Comparison of ENCODE assay signal across 11 cellular contexts in the genomic region with DNA sequence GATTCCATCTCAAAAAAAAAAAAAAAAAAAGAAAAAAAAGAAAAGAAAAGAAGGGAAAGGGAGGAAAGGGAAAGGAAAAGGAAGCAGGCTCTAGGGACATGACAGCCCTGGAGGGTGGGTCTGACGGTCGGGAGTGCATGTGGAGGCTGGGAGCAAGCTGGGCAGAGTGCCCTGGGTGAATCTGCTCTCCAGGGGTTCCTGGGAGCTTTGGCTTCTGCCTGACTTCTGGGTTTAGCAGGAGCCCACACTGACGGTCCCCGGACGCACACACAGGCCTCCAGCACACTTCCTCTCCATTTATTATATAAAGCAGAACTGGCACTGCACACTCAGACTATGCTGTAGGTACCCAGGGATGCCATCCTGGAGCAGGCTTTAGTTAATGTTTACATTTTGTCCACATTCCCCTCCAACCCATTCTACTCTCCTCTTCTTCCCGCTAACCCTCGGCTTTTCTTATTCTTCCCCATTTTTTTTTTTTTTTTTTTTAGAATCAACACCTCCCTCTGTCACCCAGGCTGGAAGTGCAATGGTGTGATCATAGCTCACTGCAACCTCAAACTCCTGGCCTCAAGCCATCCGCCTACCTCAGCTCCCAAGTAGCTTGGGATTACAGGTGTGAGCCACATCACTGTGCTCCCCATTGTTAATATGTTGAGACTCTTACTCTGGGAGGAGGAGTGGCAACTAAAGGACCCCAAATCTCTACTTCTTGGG.
DNase-seq lines count a peak whose midpoint lies in the region; ATAC-seq and TF ChIP-seq lines count a peak whose summit lies in the region.
"Had no signal": no experiment of that assay in that cellular context is flagged by ENCODE, and none has a peak within 500 bp of the region (broad histone marks: within the 10 kb centered on the region; RNA-seq: fewer than 3 reads in every experiment).

No MANE protein-coding gene starts in this region.

- H3K4me1 ChIP-seq in OCI-LY1 (ENCODE audit: insufficient read depth, low read length, severe bottlenecking) = peaks cover 47% of the 10 kb centered on the region

- no peaks in the 10 kb centered on the region for H3K9me3 ChIP-seq in OCI-LY1 (ENCODE audit: low read length)
- H3K9me3 ChIP-seq: adrenal gland had no signal

- H3K36me3 Mint-ChIP-seq in T-helper 2 cell treated with Interferon-gamma antibody and Interleukin-4, amounts not matched to agents 5 μg/mL and 100 μg/mL, for 36 hours (ENCODE audit: low read depth) = no peaks in the 10 kb centered on the region
- H3K36me3 Mint-ChIP-seq: neural progenitor cell, WTC11 had no signal

- peak overlapping the region; percentile 29 for H3K27ac ChIP-seq in OCI-LY1 (ENCODE audit: low read depth, low read length, poor library complexity, severe bottlenecking)
- H3K27ac ChIP-seq: neural progenitor cell had no signal

- no peaks in the 10 kb centered on the region for H3K27me3 ChIP-seq in OCI-LY1 (ENCODE audit: insufficient read depth, low read length)
- H3K27me3 ChIP-seq: adrenal gland, neural progenitor cell had no signal

- DNase-seq in ELR (ENCODE audit: low read depth) (peak; percentile 45), fibroblast of gingiva (ENCODE audit: low read depth) (peak; percentile 25), sciatic nerve (ENCODE audit: low spot score) (peak; percentile 63), GM19240 (ENCODE audit: insufficient read length, low spot score) (no peak), NCI-H2029 treated with DMSO at 0.1 percent for 48 hours (lab: John Stamatoyannopoulos, UW) (no peak), NCI-H524 treated with DMSO at 0.1 percent for 48 hours (lab: John Stamatoyannopoulos, UW) (no peak)
- DNase-seq in T-helper 2 cell treated with Interferon-gamma antibody and Interleukin-4, amounts not matched to agents 5 μg/mL and 100 μg/mL, for 36 hours (ENCODE audit: low spot score) = no peak

- H3K4me3 Mint-ChIP-seq in T-helper 2 cell treated with Interferon-gamma antibody and Interleukin-4, amounts not matched to agents 5 μg/mL and 100 μg/mL, for 36 hours = no peak overlapping the region
- H3K4me3 Mint-ChIP-seq: neural progenitor cell, WTC11 had no signal

- peak; percentile 40 for ATAC-seq in sciatic nerve
- ATAC-seq: WTC11 had no signal

- no peaks in the 10 kb centered on the region for H3K9me3 Mint-ChIP-seq in T-helper 2 cell treated with Interferon-gamma antibody and Interleukin-4, amounts not matched to agents 5 μg/mL and 100 μg/mL, for 36 hours
- H3K9me3 Mint-ChIP-seq: neural progenitor cell, WTC11 had no signal

- H3K27ac Mint-ChIP-seq in T-helper 2 cell treated with Interferon-gamma antibody and Interleukin-4, amounts not matched to agents 5 μg/mL and 100 μg/mL, for 36 hours = no peak overlapping the region
- H3K27ac Mint-ChIP-seq: WTC11 had no signal

- no peaks in the 10 kb centered on the region for H3K9me2 ChIP-seq in OCI-LY1 (ENCODE audit: low read depth, low read length)

- intact Hi-C loops in sciatic nerve (cut with DNase I) = loop anchor here (10.0 kb wide), 1 partner anchor 73 kb away; no protein-coding TSS in a partner anchor

- H3K27me3 Mint-ChIP-seq in T-helper 2 cell treated with Interferon-gamma antibody and Interleukin-4, amounts not matched to agents 5 μg/mL and 100 μg/mL, for 36 hours (ENCODE audit: low read depth) = peaks cover 7% of the 10 kb centered on the region

- H3K4me2 ChIP-seq in OCI-LY1 (ENCODE audit: low read length) = no peak overlapping the region
- H3K4me2 ChIP-seq: neural progenitor cell had no signal

- H4K20me1 ChIP-seq in OCI-LY1 (ENCODE audit: insufficient read depth, low read length) = no peaks in the 10 kb centered on the region

- H3K4me3 ChIP-seq in OCI-LY1 (ENCODE audit: low read depth, low read length, poor library complexity, severe bottlenecking) = no peak overlapping the region
- H3K4me3 ChIP-seq: adrenal gland, neural progenitor cell had no signal

- peaks cover 21% of the 10 kb centered on the region for H3K4me1 Mint-ChIP-seq in T-helper 2 cell treated with Interferon-gamma antibody and Interleukin-4, amounts not matched to agents 5 μg/mL and 100 μg/mL, for 36 hours (ENCODE audit: low read depth)

- no peak for TF ChIP-seq CTCF in OCI-LY1 (IDR thresholded peaks at IDR 0.05; ENCODE audit: low read length)

- H2AFZ ChIP-seq in OCI-LY1 (ENCODE audit: low read length) = no peak overlapping the region
- H2AFZ ChIP-seq: neural progenitor cell had no signal

- no peaks in the 10 kb centered on the region for H3K79me2 ChIP-seq in OCI-LY1 (ENCODE audit: insufficient read depth, low read length)

- H3K36me3 ChIP-seq in OCI-LY1 (ENCODE audit: insufficient read depth, low read length) = no peaks in the 10 kb centered on the region
- H3K36me3 ChIP-seq: adrenal gland, neural progenitor cell had no signal

- no peak overlapping the region; the same call in 1 of the 2 replicates for H3K9ac ChIP-seq in OCI-LY1 (ENCODE audit: low read length)
- H3K9ac ChIP-seq: neural progenitor cell had no signal

- 0 out of 2 replicates have a peak, but pooled peaks cover 3% of the 10 kb centered on the region for H3F3A ChIP-seq in OCI-LY1 (ENCODE audit: insufficient read depth, low read length)

Comparison
In these comparisons a context has a peak if more than half of its experiments do, and no peak if none do; other contexts are left out.
1. DNase-seq: peak in ELR (single experiment), fibroblast of gingiva (single experiment) and sciatic nerve (single experiment); none in GM19240 (single experiment), T-helper 2 cell treated with Interferon-gamma antibody and Interleukin-4, amounts not matched to agents 5 μg/mL and 100 μg/mL, for 36 hours (single experiment), NCI-H2029 treated with DMSO at 0.1 percent for 48 hours (single experiment) and NCI-H524 treated with DMSO at 0.1 percent for 48 hours (single experiment).